13 cellular contexts compared by ENCODE assay signal in the genomic region with DNA sequence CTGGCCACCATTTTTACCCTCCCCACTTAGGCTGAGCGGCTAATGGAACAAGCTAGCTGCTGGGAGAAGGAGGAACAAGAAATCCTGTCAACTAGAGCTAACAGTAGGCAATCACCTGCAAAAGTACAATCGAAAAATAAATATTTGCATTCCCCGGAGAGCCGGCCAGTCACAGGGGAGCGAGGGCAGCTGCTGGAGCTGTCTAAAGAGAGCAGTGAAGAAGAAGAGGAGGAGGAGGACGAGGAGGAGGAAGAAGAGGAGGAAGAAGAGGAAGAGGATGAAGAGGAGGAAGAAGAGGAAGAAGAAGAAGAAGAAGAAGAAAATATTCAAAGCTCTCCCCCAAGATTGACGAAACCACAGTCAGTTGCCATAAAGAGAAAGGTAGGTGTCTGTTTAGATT.
DNase-seq lines count a peak whose midpoint lies in the region; ATAC-seq, FAIRE-seq and TF ChIP-seq lines count a peak whose summit lies in the region.
"Had no signal": no experiment of that assay in that cellular context is flagged by ENCODE, and none has a peak within 500 bp of the region (broad histone marks: within the 10 kb centered on the region; RNA-seq: fewer than 3 reads in every experiment).

No MANE protein-coding gene starts in this region.

- H3K9me3 ChIP-seq in K562 (replicated peaks; ENCODE audit: control insufficient read depth, insufficient read depth, low read depth, low read length): no peaks in the 10 kb centered on the region
- no peaks in the 10 kb centered on the region for H3K9me3 ChIP-seq in gastrocnemius medialis
- H3K9me3 ChIP-seq: MG63, right atrium auricular region had no signal

- H3K27ac ChIP-seq in K562 (ENCODE audit: extremely low read depth, low read depth, low read length): no peak overlapping the region
- peak overlapping the region in 3 of 4 donors; percentile 0 to 46 (median 27) for H3K27ac ChIP-seq in gastrocnemius medialis
- H3K27ac ChIP-seq: right atrium auricular region had no signal

- no peak overlapping the region for H2AFZ ChIP-seq in K562 (ENCODE audit: low read depth, low read length)

- in situ Hi-C loops in K562 (cut with MboI) (no loop called here), gastrocnemius medialis (cut with MboI; ENCODE audit: low sequenced_read_pairs in 4 of 4) (loop anchor here in 2 of 4 donors (10.0 kb wide), 1 partner anchor 757 kb away; no protein-coding TSS in a partner anchor)

- no peak overlapping the region for H3K4me3 Mint-ChIP-seq in activated CD4-positive, alpha-beta T cell treated with anti-CD3 and anti-CD28 coated beads for 36 hours

- H3K9me3 Mint-ChIP-seq in activated CD4-positive, alpha-beta T cell treated with anti-CD3 and anti-CD28 coated beads for 36 hours (ENCODE audit: low read depth): no peaks in the 10 kb centered on the region
- H3K9me3 Mint-ChIP-seq: activated naive CD4-positive, alpha-beta T cell treated with anti-CD3 and anti-CD28 coated beads, Interleukin-2, amount 50 U/mL, for 72 hours had no signal

- no TSS peak for BruUV-seq in K562 (replicated peaks; lab: Mats Ljungman, UMichigan)

- H3K36me3 ChIP-seq in K562 (ENCODE audit: control insufficient read depth, insufficient read depth, low read length) (peaks cover 18% of the 10 kb centered on the region), gastrocnemius medialis (peaks cover 0 to 50% of the 10 kb centered on the region in 2 donors)

- no peaks in the 10 kb centered on the region for H4K20me1 ChIP-seq in K562 (replicated peaks; ENCODE audit: control insufficient read depth, insufficient read depth, low read length)

- no peak for DNase-seq in activated CD4-positive, alpha-beta T cell treated with anti-CD3 and anti-CD28 coated beads for 36 hours
- no peak for DNase-seq in activated CD4-positive, alpha-beta T cell treated with anti-CD3 and anti-CD28 coated beads, Interleukin-2, amount 50 U/mL, for 4 hours
- DNase-seq in NCI-H146 (lab: John Stamatoyannopoulos, UW) (peak; percentile 92), K562 (ENCODE audit: extremely low read depth in 1 of 4, low spot score in 3 of 4) (no peak), gastrocnemius medialis (no peak)
- DNase-seq: MG63 had no signal

- FAIRE-seq in K562 (lab: Jason Lieb, UNC): no peak

- POLR2A ChIA-PET in activated CD4-positive, alpha-beta T cell treated with anti-CD3 and anti-CD28 coated beads for 36 hours (lab: Charles Lee): no interaction called here
- POLR2A ChIA-PET in K562 (lab: Yijun Ruan, JAX): interaction anchor here (0.8 kb wide), 1 partner anchor 284 kb away, joined by 3 read pairs; no protein-coding TSS in a partner anchor

- H3K79me2 ChIP-seq in K562 (ENCODE audit: control insufficient read depth, insufficient read depth, low read length): no peaks in the 10 kb centered on the region

- no peak overlapping the region for H3K4me2 ChIP-seq in K562 (ENCODE audit: insufficient read depth, low read length)

- no peak for TF ChIP-seq POLR2A in K562 (conservative IDR thresholded peaks at IDR 0.05)
- no peak for TF ChIP-seq POLR2A in gastrocnemius medialis (IDR thresholded peaks at IDR 0.05)

- 75% methylated on average over 7 of the region's 7 CpGs for WGBS in K562 (ENCODE audit: insufficient coverage, low coverage, missing lambda C conversion rate)

- intact Hi-C loops in activated CD4-positive, alpha-beta T cell treated with anti-CD3 and anti-CD28 coated beads for 36 hours (cut with DNase I, micrococcal nuclease): loop anchor here (1.0 to 10.0 kb wide), 11 partner anchors 79 to 777 kb away; a partner anchor contains a TSS
- intact Hi-C loops in K562 (cut with micrococcal nuclease) (loop anchor here (1.0 to 10.0 kb wide), 5 partner anchors 78 to 780 kb away; a partner anchor contains a TSS), gastrocnemius medialis (cut with DNase I; ENCODE audit: low total_unique reads) (loop anchor here (5.0 kb wide), 2 partner anchors 135 to 755 kb away; no protein-coding TSS in a partner anchor)

- H3K4me3 ChIP-seq in K562: no peak overlapping the region
- no peak overlapping the region for H3K4me3 ChIP-seq in gastrocnemius medialis
- H3K4me3 ChIP-seq: dorsolateral prefrontal cortex, MG63, right atrium auricular region had no signal

- H3K36me3 Mint-ChIP-seq in activated CD4-positive, alpha-beta T cell treated with anti-CD3 and anti-CD28 coated beads for 36 hours (ENCODE audit: low read depth): peaks cover 23% of the 10 kb centered on the region
- H3K36me3 Mint-ChIP-seq: activated naive CD4-positive, alpha-beta T cell treated with anti-CD3 and anti-CD28 coated beads, Interleukin-2, amount 50 U/mL, for 72 hours had no signal

- H3K4me1 ChIP-seq in K562 (replicated peaks in 1 of 2; ENCODE audit: control insufficient read depth in 2 of 2, insufficient read depth in 2 of 2, low read length in 2 of 2) (no peaks in the 10 kb centered on the region), gastrocnemius medialis (peaks cover 4 to 30% of the 10 kb centered on the region in 2 donors)
- H3K4me1 ChIP-seq: right atrium auricular region had no signal

- TF ChIP-seq EP300 in K562 (IDR thresholded peaks at IDR 0.05; ENCODE audit: low read length): no peak

- no peak for ATAC-seq in activated CD4-positive, alpha-beta T cell treated with anti-CD3 and anti-CD28 coated beads for 36 hours
- ATAC-seq in K562 (no peak), gastrocnemius medialis (no peak), HG03108 (IDR thresholded peaks at IDR 0.05; ENCODE audit: unreplicated experiment) (no peak), HG03135 (IDR thresholded peaks at IDR 0.05; ENCODE audit: unreplicated experiment) (no peak), GM21737 (IDR thresholded peaks at IDR 0.05; ENCODE audit: unreplicated experiment) (no peak)
- ATAC-seq: Right ventricle myocardium inferior had no signal

- no peak for TF ChIP-seq RAD21 in K562 (CRISPR knock-in tag; conservative IDR thresholded peaks at IDR 0.05 in 1 of 2, IDR thresholded peaks at IDR 0.05 in 1 of 2)

- peak overlapping the region; percentile 55 for H3K27ac Mint-ChIP-seq in activated CD4-positive, alpha-beta T cell treated with anti-CD3 and anti-CD28 coated beads for 36 hours

- no peak overlapping the region for H3K9ac ChIP-seq in K562 (ENCODE audit: insufficient read depth in 1 of 2, low read depth in 2 of 2, low read length in 2 of 2)

- H3K27me3 Mint-ChIP-seq in activated CD4-positive, alpha-beta T cell treated with anti-CD3 and anti-CD28 coated beads for 36 hours: no peaks in the 10 kb centered on the region

- CTCF ChIA-PET in activated CD4-positive, alpha-beta T cell treated with anti-CD3 and anti-CD28 coated beads for 36 hours (lab: Charles Lee): interaction anchor here (0.7 to 3.1 kb wide), 17 partner anchors 8 to 778 kb away, joined by 3 to 17 read pairs (median 3); a partner anchor contains a TSS
- CTCF ChIA-PET in K562 (lab: Yijun Ruan, JAX; ENCODE audit: low intra/inter-chr PET ratio): interaction anchor here (1.2 to 4.9 kb wide), 4 partner anchors 214 to 778 kb away, joined by 4 to 68 read pairs (median 6); a partner anchor contains a TSS

- TF ChIP-seq CTCF in K562 (IDR thresholded peaks at IDR 0.05 in 2 of 3, conservative IDR thresholded peaks at IDR 0.05 in 1 of 3; ENCODE audit: insufficient read depth in 2 of 3, low read depth in 1 of 3, low read length in 3 of 3) (no peak), gastrocnemius medialis (IDR thresholded peaks at IDR 0.05 in 4 of 5, conservative IDR thresholded peaks at IDR 0.05 in 1 of 5) (no peak)

- H3K27me3 ChIP-seq in K562 (ENCODE audit: control insufficient read depth in 2 of 2, insufficient read depth in 2 of 2, low read length in 2 of 2) (no peaks in the 10 kb centered on the region), gastrocnemius medialis (no peaks in the 10 kb centered on the region)
- H3K27me3 ChIP-seq: dorsolateral prefrontal cortex, MG63, right atrium auricular region had no signal

- peaks cover 17% of the 10 kb centered on the region for H3K4me1 Mint-ChIP-seq in activated CD4-positive, alpha-beta T cell treated with anti-CD3 and anti-CD28 coated beads for 36 hours

- H3K9me1 ChIP-seq in K562 (ENCODE audit: control insufficient read depth, insufficient read depth, low read length): no peaks in the 10 kb centered on the region

TF ChIP-seq in K562, 482 proteins besides CTCF, POLR2A, EP300 and RAD21:
- no peak for TF ChIP-seq ZFP36 (IDR thresholded peaks at IDR 0.05; ENCODE audit: low read depth, low read length, partially characterized antibody)
- TF ChIP-seq, protein P1, sequence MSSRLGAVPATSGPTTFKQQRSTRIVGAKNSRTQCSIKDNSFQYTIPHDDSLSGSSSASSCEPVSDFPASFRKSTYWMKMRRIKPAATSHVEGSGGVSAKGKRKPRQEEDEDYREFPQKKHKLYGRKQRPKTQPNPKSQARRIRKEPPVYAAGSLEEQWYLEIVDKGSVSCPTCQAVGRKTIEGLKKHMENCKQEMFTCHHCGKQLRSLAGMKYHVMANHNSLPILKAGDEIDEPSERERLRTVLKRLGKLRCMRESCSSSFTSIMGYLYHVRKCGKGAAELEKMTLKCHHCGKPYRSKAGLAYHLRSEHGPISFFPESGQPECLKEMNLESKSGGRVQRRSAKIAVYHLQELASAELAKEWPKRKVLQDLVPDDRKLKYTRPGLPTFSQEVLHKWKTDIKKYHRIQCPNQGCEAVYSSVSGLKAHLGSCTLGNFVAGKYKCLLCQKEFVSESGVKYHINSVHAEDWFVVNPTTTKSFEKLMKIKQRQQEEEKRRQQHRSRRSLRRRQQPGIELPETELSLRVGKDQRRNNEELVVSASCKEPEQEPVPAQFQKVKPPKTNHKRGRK (tag; IDR thresholded peaks at IDR 0.05): peak; percentile 86
- TF ChIP-seq MTA1 (IDR thresholded peaks at IDR 0.05; ENCODE audit: borderline replicate concordance): peak; percentile 18; the same call in 1 of the 2 replicates
- no peak for TF ChIP-seq ZNF57 (CRISPR knock-in tag; IDR thresholded peaks at IDR 0.05)
- no peak for TF ChIP-seq SRSF1 (IDR thresholded peaks at IDR 0.05; ENCODE audit: low read depth, low read length)
- 0 out of 4 replicates have a peak, but pooled peaks of 1 of the 2 experiments have one; percentile 7 for TF ChIP-seq MAZ (CRISPR knock-in tag; conservative IDR thresholded peaks at IDR 0.05 in 1 of 2, IDR thresholded peaks at IDR 0.05 in 1 of 2)
